Comparison of ENCODE assay signal across 9 cellular contexts in the genomic region with DNA sequence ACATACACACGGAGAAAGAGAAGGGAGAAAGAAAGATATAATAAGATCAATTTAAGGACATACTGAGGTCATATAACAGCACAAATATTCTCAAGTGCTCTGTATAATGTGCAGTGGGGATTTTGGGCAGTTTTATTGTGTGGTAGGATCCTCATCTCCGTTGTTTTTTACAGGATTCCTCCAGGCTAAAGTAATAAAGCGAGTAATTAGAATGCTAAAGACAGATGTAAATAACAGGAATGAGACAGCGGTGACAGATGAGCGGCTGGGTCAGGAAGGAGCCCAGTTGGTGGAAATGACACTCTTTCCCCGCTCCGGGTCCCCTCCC. TPM values are rescaled to one million over a fixed set of nuclear protein-coding genes. Genes with fewer than 3 reads are reported as not detected.
DNase-seq lines count a peak whose midpoint lies in the region; ATAC-seq and TF ChIP-seq lines count a peak whose summit lies in the region.
"Had no signal": no experiment of that assay in that cellular context is flagged by ENCODE, and none has a peak within 500 bp of the region (broad histone marks: within the 10 kb centered on the region; RNA-seq: fewer than 3 reads in every experiment).

No MANE protein-coding gene starts in this region.

- H3K9me3 Mint-ChIP-seq in activated T-cell treated with anti-CD3 and anti-CD28 coated beads, Interleukin-2, amount 50 U/mL, for 4 hours = no peaks in the 10 kb centered on the region
- no peaks in the 10 kb centered on the region for H3K9me3 Mint-ChIP-seq in Caco-2 (ENCODE audit: unreplicated experiment)

- H3K36me3 Mint-ChIP-seq in activated T-cell treated with anti-CD3 and anti-CD28 coated beads, Interleukin-2, amount 50 U/mL, for 4 hours (ENCODE audit: insufficient read depth) = no peaks in the 10 kb centered on the region
- H3K36me3 Mint-ChIP-seq in Caco-2 (ENCODE audit: insufficient read depth, unreplicated experiment) = no peaks in the 10 kb centered on the region

- H3K4me1 Mint-ChIP-seq in activated T-cell treated with anti-CD3 and anti-CD28 coated beads, Interleukin-2, amount 50 U/mL, for 4 hours (ENCODE audit: low read depth) = peaks cover 8% of the 10 kb centered on the region
- no peaks in the 10 kb centered on the region for H3K4me1 Mint-ChIP-seq in Caco-2 (ENCODE audit: low read depth, unreplicated experiment)

- H3K4ac ChIP-seq in mesenchymal stem cell (ENCODE audit: low read depth in 1 of 2, low read length in 2 of 2) = no peak overlapping the region

- H3K36me3 ChIP-seq in brain microvascular endothelial cell (replicated peaks) (no peaks in the 10 kb centered on the region), mesenchymal stem cell (ENCODE audit: control insufficient read depth in 1 of 2, insufficient read depth in 2 of 2, low read depth in 1 of 2, low read length in 2 of 2) (no peaks in the 10 kb centered on the region), thyroid gland (no peaks in the 10 kb centered on the region), Caco-2 (ENCODE audit: control insufficient read depth, insufficient read depth, low read length) (no peaks in the 10 kb centered on the region)

- no peak overlapping the region for H3K14ac ChIP-seq in mesenchymal stem cell (ENCODE audit: low read length in 2 of 2)

- H3K27me3 ChIP-seq in brain microvascular endothelial cell (replicated peaks) (peaks cover 50% of the 10 kb centered on the region), mesenchymal stem cell (ENCODE audit: control insufficient read depth in 1 of 2, insufficient read depth in 1 of 2, low read length in 2 of 2) (peaks cover 56% of the 10 kb centered on the region in 2 experiments), thyroid gland (peaks cover 3% of the 10 kb centered on the region), Caco-2 (replicated peaks; ENCODE audit: control insufficient read depth, insufficient read depth, low read length) (no peaks in the 10 kb centered on the region)

- H3K4me1 ChIP-seq in mesenchymal stem cell (ENCODE audit: control insufficient read depth, insufficient read depth, low read depth, low read length) = peaks cover 8% of the 10 kb centered on the region
- peaks cover 0 to 11% of the 10 kb centered on the region in 2 donors for H3K4me1 ChIP-seq in thyroid gland
- no peaks in the 10 kb centered on the region for H3K4me1 ChIP-seq in Caco-2

- no peak overlapping the region for H3K23ac ChIP-seq in mesenchymal stem cell (ENCODE audit: low read length in 2 of 2)

- intact Hi-C loops in thyroid gland (cut with DNase I) (no loop called here), Caco-2 (cut with micrococcal nuclease; ENCODE audit: unreplicated experiment) (no loop called here)

- peaks cover 64% of the 10 kb centered on the region for H3K27me3 Mint-ChIP-seq in activated T-cell treated with anti-CD3 and anti-CD28 coated beads, Interleukin-2, amount 50 U/mL, for 4 hours (ENCODE audit: low read depth)
- peaks cover 7% of the 10 kb centered on the region for H3K27me3 Mint-ChIP-seq in Caco-2 (ENCODE audit: insufficient read depth, unreplicated experiment)

- no peak overlapping the region for H4K91ac ChIP-seq in mesenchymal stem cell (ENCODE audit: low read length)

- no peak overlapping the region for H3K18ac ChIP-seq in mesenchymal stem cell (ENCODE audit: low read depth in 1 of 2, low read length in 2 of 2)

- no peak for DNase-seq in activated T-cell treated with anti-CD3 and anti-CD28 coated beads, Interleukin-2, amount 50 U/mL, for 4 hours
- DNase-seq in activated T-cell treated with anti-CD3 and anti-CD28 coated beads for 4 hours (no peak), brain microvascular endothelial cell (no peak), mesenchymal stem cell (peak; percentile 9), thyroid gland (no peak), Caco-2 (no peak), dedifferentiated amniotic fluid mesenchymal stem cell (ENCODE audit: extremely low spot score) (no peak)

- in situ Hi-C loops in brain microvascular endothelial cell (cut with HindIII; ENCODE audit: low pct_ligation_motif_present, low sequenced_read_pairs) = no loop called here

- peak overlapping the region; percentile 1 for H3K9ac ChIP-seq in mesenchymal stem cell (ENCODE audit: low read length)

- H2BK12ac ChIP-seq in mesenchymal stem cell (ENCODE audit: low read length in 2 of 2) = no peak overlapping the region

- H4K8ac ChIP-seq in mesenchymal stem cell (ENCODE audit: low read length) = no peak overlapping the region

- H2BK5ac ChIP-seq in mesenchymal stem cell (ENCODE audit: low read depth, low read length, poor library complexity, severe bottlenecking) = no peak overlapping the region

- no peak overlapping the region for H3K27ac ChIP-seq in brain microvascular endothelial cell
- H3K27ac ChIP-seq in mesenchymal stem cell (ENCODE audit: low read length, poor library complexity, severe bottlenecking) = no peak overlapping the region
- H3K27ac ChIP-seq in thyroid gland = no peak overlapping the region
- H3K27ac ChIP-seq: C4-2B had no signal

- no peaks in the 10 kb centered on the region for H3K79me1 ChIP-seq in mesenchymal stem cell (replicated peaks; ENCODE audit: low read length, poor library complexity, severe bottlenecking)

- 0% methylated on average over 2 of the region's 7 CpGs for WGBS in mesenchymal stem cell
- WGBS in thyroid gland, 2 donors = 2 to 3% methylated on average over 7 of the region's 7 CpGs

- POLR2A ChIA-PET in Caco-2 (lab: Charles Lee) = no interaction called here

- CTCF ChIA-PET in Caco-2 (lab: Charles Lee) = no interaction called here

- H3K4me3 ChIP-seq in brain microvascular endothelial cell (ENCODE audit: low read depth, low read length) (peak overlapping the region; percentile 45), mesenchymal stem cell (ENCODE audit: insufficient read depth in 1 of 2, low read depth in 1 of 2, low read length in 2 of 2) (peak overlapping the region; percentile 58 to 82), thyroid gland (replicated peaks in 1 of 3) (peak overlapping the region in 2 of 3 donors; percentile 8 to 26), Caco-2 (ENCODE audit: low read depth, low read length) (no peak overlapping the region)

- no peak overlapping the region for H2AK5ac ChIP-seq in mesenchymal stem cell (ENCODE audit: low read length, severe bottlenecking)

- no peak overlapping the region for H3K27ac Mint-ChIP-seq in Caco-2 (ENCODE audit: unreplicated experiment)

- peak overlapping the region; percentile 98 for H3K4me2 ChIP-seq in mesenchymal stem cell (ENCODE audit: low read length, poor library complexity, severe bottlenecking)

- no peak overlapping the region for H2BK15ac ChIP-seq in mesenchymal stem cell (ENCODE audit: low read depth, poor library complexity, severe bottlenecking)

- no TSS peak for BruUV-seq in Caco-2 (replicated peaks; lab: Mats Ljungman, UMichigan)

- H3K9me3 ChIP-seq in mesenchymal stem cell (ENCODE audit: control insufficient read depth, low read length) (peaks cover 5% of the 10 kb centered on the region), thyroid gland (no peaks in the 10 kb centered on the region), Caco-2 (no peaks in the 10 kb centered on the region)

- TF ChIP-seq CTCF in brain microvascular endothelial cell (IDR thresholded peaks at IDR 0.05; ENCODE audit: low read depth, low read length, missing control alignments) (no peak), thyroid gland (IDR thresholded peaks at IDR 0.05) (no peak), Caco-2 (IDR thresholded peaks at IDR 0.05; ENCODE audit: insufficient read depth in 1 of 2, low read depth in 1 of 2, low read length in 1 of 2, severe bottlenecking in 1 of 2, unreplicated experiment in 1 of 2) (no peak)

- no peak overlapping the region for H2BK120ac ChIP-seq in mesenchymal stem cell (ENCODE audit: low read depth, low read length)

- no peak for ATAC-seq in activated T-cell treated with anti-CD3 and anti-CD28 coated beads, Interleukin-2, amount 50 U/mL, for 4 hours
- no peak for ATAC-seq in GM18511 (IDR thresholded peaks at IDR 0.05; ENCODE audit: unreplicated experiment)

- H3K4me3 Mint-ChIP-seq in activated T-cell treated with anti-CD3 and anti-CD28 coated beads, Interleukin-2, amount 50 U/mL, for 4 hours = peak overlapping the region; percentile 60
- no peak overlapping the region for H3K4me3 Mint-ChIP-seq in Caco-2 (ENCODE audit: unreplicated experiment)

- H2AFZ ChIP-seq in mesenchymal stem cell (ENCODE audit: low read depth, low read length) = no peak overlapping the region

- TF ChIP-seq POLR2A in thyroid gland (IDR thresholded peaks at IDR 0.05) = no peak

RNA-seq across cellular contexts. Expression of a gene that starts 15.9 kb away (rescaled TPM):
- total RNA-seq in activated T-cell treated with anti-CD3 and anti-CD28 coated beads, Interleukin-2, amount 50 U/mL, for 4 hours = not detected
- polyA plus RNA-seq in mesenchymal stem cell (2013, experiment 1 of 2) = not detected
- not detected for polyA plus RNA-seq in mesenchymal stem cell (2013, experiment 2 of 2)
- total RNA-seq in thyroid gland (not detected), Caco-2 (2022) (not detected in 2 replicates)
